ENCODE assay signal across 21 cellular contexts in the genomic region with DNA sequence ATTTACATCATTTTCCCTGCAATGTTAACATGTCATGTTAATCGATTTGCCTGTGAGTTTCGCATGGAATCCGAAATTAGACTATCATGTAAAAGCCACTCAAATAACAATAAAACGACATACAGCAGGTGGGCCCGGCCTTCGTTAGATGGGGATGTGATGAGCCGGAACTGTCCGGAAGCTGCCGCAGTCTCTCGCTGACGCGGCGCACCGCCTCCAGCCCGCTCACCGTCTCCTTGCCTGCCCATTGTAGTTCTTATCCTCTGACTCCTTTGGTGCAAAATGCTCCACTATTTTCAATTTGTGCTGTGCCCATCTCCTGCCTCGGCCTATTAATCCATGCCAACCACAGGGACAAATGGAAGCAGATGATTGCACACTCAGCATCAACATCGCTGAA.
DNase-seq lines count a peak whose midpoint lies in the region; ATAC-seq lines count a peak whose summit lies in the region.
"Had no signal": no experiment of that assay in that cellular context is flagged by ENCODE, and none has a peak within 500 bp of the region (broad histone marks: within the 10 kb centered on the region; RNA-seq: fewer than 3 reads in every experiment).

No MANE protein-coding gene starts in this region.

- H4K91ac ChIP-seq in neuronal stem cell (ENCODE audit: low read depth, low read length, poor library complexity) = no peak overlapping the region

- H2AFZ ChIP-seq in neuronal stem cell (ENCODE audit: low read length) = no peak overlapping the region

- ATAC-seq in HG02852 (IDR thresholded peaks at IDR 0.05; ENCODE audit: unreplicated experiment) = no peak
- ATAC-seq: A549; CD8-positive, alpha-beta T cell; GM12878 had no signal

- no peak overlapping the region for H3K14ac ChIP-seq in neuronal stem cell (ENCODE audit: low read length)

- no peak overlapping the region for H2BK15ac ChIP-seq in neuronal stem cell (ENCODE audit: low read length)

- DNase-seq in Daoy (ENCODE audit: low read depth) = peak; percentile 3
- peak; percentile 56 for DNase-seq in NCI-H2081 treated with DMSO at 0.1 percent for 48 hours (lab: John Stamatoyannopoulos, UW)
- DNase-seq in NCI-H2227 treated with DMSO at 0.1 percent for 48 hours (lab: John Stamatoyannopoulos, UW) = peak; percentile 6
- no peak for DNase-seq in neuronal stem cell (ENCODE audit: low spot score)
- DNase-seq in SW480 (ENCODE audit: low spot score) = no peak
- no peak for DNase-seq in NCI-H526 (lab: John Stamatoyannopoulos, UW)
- no peak for DNase-seq in posterior vena cava (ENCODE audit: low spot score)
- DNase-seq: AML-193; Caco-2; Calu3; CD4-positive, alpha-beta T cell; CD8-positive, alpha-beta T cell; DMS79 treated with DMSO at 0.1 percent for 48 hours; EL; GDM1 had no signal

- H3K36me3 ChIP-seq in neuronal stem cell (replicated peaks in 1 of 2; ENCODE audit: control insufficient read depth in 2 of 2, insufficient read depth in 2 of 2, low read length in 2 of 2) = no peaks in the 10 kb centered on the region
- H3K36me3 ChIP-seq: BLaER1 treated with 17β-estradiol and CSF1 and Interleukin-3, amounts not matched to agents 10 nM and 100 nM had no signal

- H3K79me1 ChIP-seq in neuronal stem cell (ENCODE audit: low read depth, low read length) = no peaks in the 10 kb centered on the region

- H2BK5ac ChIP-seq in neuronal stem cell (ENCODE audit: low read length) = no peak overlapping the region

- no peak overlapping the region for H3K4me2 ChIP-seq in neuronal stem cell (ENCODE audit: insufficient read depth, low read length, poor library complexity, severe bottlenecking)
- H3K4me2 ChIP-seq: A549 had no signal

- H3K9me3 ChIP-seq in neuronal stem cell (replicated peaks in 1 of 2; ENCODE audit: control insufficient read depth in 2 of 2, insufficient read depth in 1 of 2, low read depth in 1 of 2, low read length in 2 of 2) = no peaks in the 10 kb centered on the region
- H3K9me3 ChIP-seq: A549, Caco-2 had no signal

- whole genome bisulfite sequencing in neuronal stem cell (ENCODE audit: extremely low coverage in 2 of 2, insufficient read length in 2 of 2, insufficient replicate concordance in 1 of 2), 2 donors = no CpG with 5 or more reads among the region's 18 CpGs

- intact Hi-C loops in posterior vena cava (cut with DNase I) = no loop called here

- no peak overlapping the region for H3K18ac ChIP-seq in neuronal stem cell (ENCODE audit: low read length)

- no peak overlapping the region for H3K4me3 ChIP-seq in neuronal stem cell (ENCODE audit: low read length in 2 of 2)
- H3K4me3 ChIP-seq: A549; BLaER1 treated with 17β-estradiol and CSF1 and Interleukin-3, amounts not matched to agents 10 nM and 100 nM; GM12878 had no signal

- peak overlapping the region; percentile 65 for H3K23ac ChIP-seq in neuronal stem cell (ENCODE audit: low read depth, low read length, poor library complexity)

- H3K9ac ChIP-seq in neuronal stem cell (ENCODE audit: low read depth, low read length, poor library complexity) = no peak overlapping the region
- H3K9ac ChIP-seq: BLaER1 treated with 17β-estradiol and CSF1 and Interleukin-3, amounts not matched to agents 10 nM and 100 nM had no signal

- no peaks in the 10 kb centered on the region for H3K4me1 ChIP-seq in neuronal stem cell (ENCODE audit: control insufficient read depth in 2 of 2, insufficient read depth in 1 of 2, low read depth in 1 of 2, low read length in 2 of 2)
- H3K4me1 ChIP-seq: A549, Caco-2 had no signal

- no peaks in the 10 kb centered on the region for H3K27me3 ChIP-seq in neuronal stem cell (ENCODE audit: control insufficient read depth in 3 of 3, insufficient read depth in 3 of 3, low read depth in 1 of 3, low read length in 3 of 3)

- no peak overlapping the region for H2AK5ac ChIP-seq in neuronal stem cell (ENCODE audit: low read depth, low read length)

- H4K8ac ChIP-seq in neuronal stem cell (ENCODE audit: low read depth, low read length) = no peak overlapping the region

- no peak overlapping the region for H2BK12ac ChIP-seq in neuronal stem cell (ENCODE audit: low read length)

- no peak overlapping the region for H3K27ac ChIP-seq in neuronal stem cell (replicated peaks; ENCODE audit: low read length)
- H3K27ac ChIP-seq: 22Rv1; A549; BLaER1 treated with 17β-estradiol and CSF1 and Interleukin-3, amounts not matched to agents 10 nM and 100 nM; C4-2B had no signal

- H2BK120ac ChIP-seq in neuronal stem cell (ENCODE audit: low read depth, low read length) = no peak overlapping the region

- H3K4ac ChIP-seq in neuronal stem cell (ENCODE audit: low read length) = no peak overlapping the region

Comparison
In these comparisons a context has a peak if more than half of its experiments do, and no peak if none do; other contexts are left out.
1. DNase-seq: peak in Daoy (single experiment), NCI-H2081 treated with DMSO at 0.1 percent for 48 hours (single experiment) and NCI-H2227 treated with DMSO at 0.1 percent for 48 hours (single experiment); none in neuronal stem cell (single experiment), SW480 (single experiment), NCI-H526 (0 of 2) and posterior vena cava (single experiment).